In genomic region chr12:42325776-42326465, GRCh38 we compare ENCODE assay signal across 1 cellular context.
A peak's percentile ranks its signal among the peaks of the same experiment; 100 is the strongest.
TF ChIP-seq lines count a peak whose summit lies in the region.

PPHLN1 (plus strand) TSS chr12:42326167; CDS start chr12:42335903, 9,736 bp downstream.
ZCRB1 (minus strand) TSS chr12:42326094; CDS start chr12:42324102, 1,992 bp downstream.

TF ChIP-seq in HepG2, 621 proteins besides CTCF, POLR2A, EP300 and RAD21 (continued from another document and continues in another):
- TF ChIP-seq RERE (CRISPR knock-in tag; IDR thresholded peaks at IDR 0.05; ENCODE audit: low read depth) (peak; percentile 33; the same call in 1 of the 2 replicates), ZNF724P (CRISPR knock-in tag; IDR thresholded peaks at IDR 0.05; ENCODE audit: borderline replicate concordance) (no peak), ADNP (CRISPR knock-in tag; IDR thresholded peaks at IDR 0.05) (no peak), SOX13 (IDR thresholded peaks at IDR 0.05) (no peak), SOX13 (CRISPR knock-in tag; conservative IDR thresholded peaks at IDR 0.05 in 1 of 2, IDR thresholded peaks at IDR 0.05 in 1 of 2) (peak in 1 of 2 experiments; percentile 50; a peak in 2 of 4 replicates), MIXL1 (CRISPR knock-in tag; IDR thresholded peaks at IDR 0.05) (no peak), PATZ1 (CRISPR knock-in tag; IDR thresholded peaks at IDR 0.05) (peak; percentile 44; the same call in 1 of the 2 replicates), KDM6A (CRISPR knock-in tag; IDR thresholded peaks at IDR 0.05; ENCODE audit: low read depth) (no peak), RFX1 (IDR thresholded peaks at IDR 0.05) (no peak), ZNF101 (CRISPR knock-in tag; IDR thresholded peaks at IDR 0.05; ENCODE audit: borderline replicate concordance, low read depth) (no peak), NKX3-1 (CRISPR knock-in tag; IDR thresholded peaks at IDR 0.05) (0 out of 2 replicates have a peak, but pooled peaks have one; percentile 43), PCBP2 (optimal IDR thresholded peaks at IDR 0.05; ENCODE audit: low read depth, low read length, poor library complexity, severe bottlenecking) (no peak), ARHGAP35 (CRISPR knock-in tag; IDR thresholded peaks at IDR 0.05; ENCODE audit: borderline replicate concordance) (0 out of 2 replicates have a peak, but pooled peaks have one; percentile 33), ESRRA (CRISPR knock-in tag; IDR thresholded peaks at IDR 0.05; ENCODE audit: low read depth) (peak; percentile 29; the same call in 1 of the 2 replicates), ZNF142 (CRISPR knock-in tag; IDR thresholded peaks at IDR 0.05) (peak; percentile 75), ZNF788 (CRISPR knock-in tag; IDR thresholded peaks at IDR 0.05; ENCODE audit: borderline replicate concordance) (peak; percentile 69; the same call in 1 of the 2 replicates), ZNF383 (CRISPR knock-in tag; IDR thresholded peaks at IDR 0.05; ENCODE audit: borderline replicate concordance) (no peak), TCF12 (IDR thresholded peaks at IDR 0.05) (no peak), TCF12 (CRISPR knock-in tag; IDR thresholded peaks at IDR 0.05) (no peak), ZBTB1 (CRISPR knock-in tag; IDR thresholded peaks at IDR 0.05; ENCODE audit: borderline replicate concordance) (no peak), MAFF (IDR thresholded peaks at IDR 0.05; ENCODE audit: low read depth, low read length) (no peak), SUZ12 (IDR thresholded peaks at IDR 0.05; ENCODE audit: low read depth, low read length) (no peak), MYC (CRISPR knock-in tag; IDR thresholded peaks at IDR 0.05; ENCODE audit: borderline replicate concordance) (peak; percentile 68; the same call in 1 of the 2 replicates), POLR2G (IDR thresholded peaks at IDR 0.05; ENCODE audit: low read depth, low read length) (peak; percentile 92), SPEN (CRISPR knock-in tag; IDR thresholded peaks at IDR 0.05; ENCODE audit: low read depth) (peak; percentile 50; the same call in 1 of the 2 replicates), ZNF780A (CRISPR knock-in tag; IDR thresholded peaks at IDR 0.05) (peak; percentile 96), SP5 (CRISPR knock-in tag; IDR thresholded peaks at IDR 0.05; ENCODE audit: borderline replicate concordance, low read depth) (no peak), DR1 (CRISPR knock-in tag; IDR thresholded peaks at IDR 0.05) (0 out of 2 replicates have a peak, but pooled peaks have one; percentile 32), ZFP37 (CRISPR knock-in tag; IDR thresholded peaks at IDR 0.05; ENCODE audit: borderline replicate concordance) (0 out of 2 replicates have a peak, but pooled peaks have one; percentile 26), BORCS8-MEF2B (CRISPR knock-in tag; IDR thresholded peaks at IDR 0.05) (0 out of 2 replicates have a peak, but pooled peaks have one; percentile 28), THAP7 (CRISPR knock-in tag; IDR thresholded peaks at IDR 0.05) (0 out of 2 replicates have a peak, but pooled peaks have one; percentile 48), ELK4 (CRISPR knock-in tag; IDR thresholded peaks at IDR 0.05; ENCODE audit: borderline replicate concordance) (no peak), ZNF552 (CRISPR knock-in tag; IDR thresholded peaks at IDR 0.05; ENCODE audit: borderline replicate concordance) (no peak), NR2F6 (IDR thresholded peaks at IDR 0.05) (no peak; the same call in 1 of the 2 replicates), NR2F6 (CRISPR knock-in tag; IDR thresholded peaks at IDR 0.05) (peak; percentile 41; the same call in 1 of the 2 replicates), ZNF75D (CRISPR knock-in tag; IDR thresholded peaks at IDR 0.05; ENCODE audit: borderline replicate concordance) (no peak)
